In the genomic region with DNA sequence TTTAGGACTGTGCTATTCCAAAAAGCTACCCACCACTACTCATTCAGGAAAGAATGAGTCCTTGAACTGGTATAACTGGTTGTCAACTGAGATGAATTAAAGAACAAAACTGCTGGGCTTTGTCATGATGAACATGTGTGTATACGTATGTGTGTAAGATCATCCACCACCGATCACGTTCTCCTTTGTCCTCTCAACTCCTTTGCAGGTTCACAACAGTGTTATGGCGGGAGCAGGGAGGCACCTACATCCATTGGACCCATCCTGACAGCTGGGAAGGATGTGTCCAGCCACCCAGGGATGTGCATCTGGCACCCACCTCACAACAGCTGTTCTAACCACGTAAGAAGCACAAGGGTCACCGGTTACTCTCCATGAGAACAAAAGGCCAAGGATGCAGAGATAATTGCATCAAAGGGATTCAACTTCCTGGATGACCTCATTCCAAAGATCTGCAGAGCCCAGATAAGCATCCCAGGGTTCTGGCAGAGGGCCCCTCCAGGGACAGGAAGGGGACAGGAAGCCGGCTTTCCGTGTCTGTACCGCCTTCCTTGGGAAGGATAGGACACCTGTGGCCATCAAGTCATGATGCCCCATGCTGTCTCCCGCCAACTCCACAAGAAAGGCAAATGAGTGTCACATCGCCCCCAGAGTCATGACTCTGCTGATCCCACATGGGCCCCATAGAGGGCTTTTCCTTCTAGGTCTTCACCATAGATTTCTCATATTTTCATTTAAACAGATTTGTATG, we compare ENCODE assay signal across 1 cellular context.
TF ChIP-seq lines count a peak whose summit lies in the region.

No MANE protein-coding gene starts in this region.

TF ChIP-seq in K562, 482 proteins besides CTCF, POLR2A, EP300 and RAD21 (continued from another document and continues in another):
- TF ChIP-seq BRCA1 (IDR thresholded peaks at IDR 0.05) (no peak), BRCA1 (CRISPR knock-in tag; IDR thresholded peaks at IDR 0.05) (no peak), BCLAF1 (IDR thresholded peaks at IDR 0.05; ENCODE audit: borderline replicate concordance in 1 of 2, control insufficient read depth in 1 of 2, low read depth in 2 of 2, low read length in 1 of 2) (no peak), ZKSCAN3 (CRISPR knock-in tag; IDR thresholded peaks at IDR 0.05) (no peak), ZBTB8A (IDR thresholded peaks at IDR 0.05; ENCODE audit: partially characterized antibody) (no peak), DNMT1 (IDR thresholded peaks at IDR 0.05) (no peak), SMARCA5 (IDR thresholded peaks at IDR 0.05) (peak; percentile 29; the same call in 1 of the 2 replicates), SMARCA4 (IDR thresholded peaks at IDR 0.05) (peak; percentile 94), CTBP1 (IDR thresholded peaks at IDR 0.05; ENCODE audit: borderline replicate concordance) (peak; percentile 100), SMARCC2 (IDR thresholded peaks at IDR 0.05; ENCODE audit: low read depth) (peak; percentile 87), ETV1 (tag; conservative IDR thresholded peaks at IDR 0.05; ENCODE audit: low read depth) (peak; percentile 98), LEF1 (IDR thresholded peaks at IDR 0.05) (peak; percentile 99), NFYB (IDR thresholded peaks at IDR 0.05; ENCODE audit: extremely low read depth, insufficient read length) (no peak), KDM1A (IDR thresholded peaks at IDR 0.05) (peak; percentile 77 to 86), CXXC5 (CRISPR knock-in tag; IDR thresholded peaks at IDR 0.05) (peak; percentile 81), ZNF778 (CRISPR knock-in tag; IDR thresholded peaks at IDR 0.05) (no peak), NFE2L1 (tag; IDR thresholded peaks at IDR 0.05; ENCODE audit: borderline replicate concordance, low read depth) (no peak), ZNF77 (CRISPR knock-in tag; IDR thresholded peaks at IDR 0.05) (no peak), ETV5 (CRISPR knock-in tag; IDR thresholded peaks at IDR 0.05; ENCODE audit: low read depth) (peak; percentile 98), SMAD2 (IDR thresholded peaks at IDR 0.05; ENCODE audit: low read depth, low read length) (no peak), MCM2 (IDR thresholded peaks at IDR 0.05; ENCODE audit: low read depth) (no peak), CREB1 (IDR thresholded peaks at IDR 0.05) (peak; percentile 57), CREB1 (CRISPR knock-in tag; IDR thresholded peaks at IDR 0.05) (0 out of 2 replicates have a peak, but pooled peaks have one; percentile 59), SIN3A (IDR thresholded peaks at IDR 0.05; ENCODE audit: borderline replicate concordance in 2 of 2, control insufficient read depth in 1 of 2, low read depth in 2 of 2, low read length in 2 of 2) (0 out of 4 replicates have a peak, but pooled peaks of 1 of the 2 experiments have one; percentile 21), SMARCB1 (IDR thresholded peaks at IDR 0.05; ENCODE audit: insufficient read length, low read depth) (no peak), ZNF165 (CRISPR knock-in tag; IDR thresholded peaks at IDR 0.05; ENCODE audit: borderline replicate concordance) (no peak), NR2C1 (IDR thresholded peaks at IDR 0.05) (peak; percentile 73), NR2C1 (tag; IDR thresholded peaks at IDR 0.05) (peak; percentile 90), TFAP4 (CRISPR knock-in tag; IDR thresholded peaks at IDR 0.05; ENCODE audit: borderline replicate concordance) (peak; percentile 99), ZNF644 (tag; IDR thresholded peaks at IDR 0.05; ENCODE audit: low read depth) (peak; percentile 76; the same call in 1 of the 2 replicates), DEAF1 (CRISPR knock-in tag; IDR thresholded peaks at IDR 0.05) (no peak)
- TF ChIP-seq, protein P1, sequence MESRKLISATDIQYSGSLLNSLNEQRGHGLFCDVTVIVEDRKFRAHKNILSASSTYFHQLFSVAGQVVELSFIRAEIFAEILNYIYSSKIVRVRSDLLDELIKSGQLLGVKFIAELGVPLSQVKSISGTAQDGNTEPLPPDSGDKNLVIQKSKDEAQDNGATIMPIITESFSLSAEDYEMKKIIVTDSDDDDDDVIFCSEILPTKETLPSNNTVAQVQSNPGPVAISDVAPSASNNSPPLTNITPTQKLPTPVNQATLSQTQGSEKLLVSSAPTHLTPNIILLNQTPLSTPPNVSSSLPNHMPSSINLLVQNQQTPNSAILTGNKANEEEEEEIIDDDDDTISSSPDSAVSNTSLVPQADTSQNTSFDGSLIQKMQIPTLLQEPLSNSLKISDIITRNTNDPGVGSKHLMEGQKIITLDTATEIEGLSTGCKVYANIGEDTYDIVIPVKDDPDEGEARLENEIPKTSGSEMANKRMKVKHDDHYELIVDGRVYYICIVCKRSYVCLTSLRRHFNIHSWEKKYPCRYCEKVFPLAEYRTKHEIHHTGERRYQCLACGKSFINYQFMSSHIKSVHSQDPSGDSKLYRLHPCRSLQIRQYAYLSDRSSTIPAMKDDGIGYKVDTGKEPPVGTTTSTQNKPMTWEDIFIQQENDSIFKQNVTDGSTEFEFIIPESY (CRISPR knock-in tag; IDR thresholded peaks at IDR 0.05) = 0 out of 2 replicates have a peak, but pooled peaks have one; percentile 63
- TF ChIP-seq, protein P2, sequence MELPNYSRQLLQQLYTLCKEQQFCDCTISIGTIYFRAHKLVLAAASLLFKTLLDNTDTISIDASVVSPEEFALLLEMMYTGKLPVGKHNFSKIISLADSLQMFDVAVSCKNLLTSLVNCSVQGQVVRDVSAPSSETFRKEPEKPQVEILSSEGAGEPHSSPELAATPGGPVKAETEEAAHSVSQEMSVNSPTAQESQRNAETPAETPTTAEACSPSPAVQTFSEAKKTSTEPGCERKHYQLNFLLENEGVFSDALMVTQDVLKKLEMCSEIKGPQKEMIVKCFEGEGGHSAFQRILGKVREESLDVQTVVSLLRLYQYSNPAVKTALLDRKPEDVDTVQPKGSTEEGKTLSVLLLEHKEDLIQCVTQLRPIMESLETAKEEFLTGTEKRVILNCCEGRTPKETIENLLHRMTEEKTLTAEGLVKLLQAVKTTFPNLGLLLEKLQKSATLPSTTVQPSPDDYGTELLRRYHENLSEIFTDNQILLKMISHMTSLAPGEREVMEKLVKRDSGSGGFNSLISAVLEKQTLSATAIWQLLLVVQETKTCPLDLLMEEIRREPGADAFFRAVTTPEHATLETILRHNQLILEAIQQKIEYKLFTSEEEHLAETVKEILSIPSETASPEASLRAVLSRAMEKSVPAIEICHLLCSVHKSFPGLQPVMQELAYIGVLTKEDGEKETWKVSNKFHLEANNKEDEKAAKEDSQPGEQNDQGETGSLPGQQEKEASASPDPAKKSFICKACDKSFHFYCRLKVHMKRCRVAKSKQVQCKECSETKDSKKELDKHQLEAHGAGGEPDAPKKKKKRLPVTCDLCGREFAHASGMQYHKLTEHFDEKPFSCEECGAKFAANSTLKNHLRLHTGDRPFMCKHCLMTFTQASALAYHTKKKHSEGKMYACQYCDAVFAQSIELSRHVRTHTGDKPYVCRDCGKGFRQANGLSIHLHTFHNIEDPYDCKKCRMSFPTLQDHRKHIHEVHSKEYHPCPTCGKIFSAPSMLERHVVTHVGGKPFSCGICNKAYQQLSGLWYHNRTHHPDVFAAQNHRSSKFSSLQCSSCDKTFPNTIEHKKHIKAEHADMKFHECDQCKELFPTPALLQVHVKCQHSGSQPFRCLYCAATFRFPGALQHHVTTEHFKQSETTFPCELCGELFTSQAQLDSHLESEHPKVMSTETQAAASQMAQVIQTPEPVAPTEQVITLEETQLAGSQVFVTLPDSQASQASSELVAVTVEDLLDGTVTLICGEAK (IDR thresholded peaks at IDR 0.05) = 0 out of 2 replicates have a peak, but pooled peaks have one; percentile 28
- TF ChIP-seq, protein P2 (CRISPR knock-in tag; IDR thresholded peaks at IDR 0.05) = no peak
